Comparison of ENCODE assay signal across 15 cellular contexts in the genomic region with DNA sequence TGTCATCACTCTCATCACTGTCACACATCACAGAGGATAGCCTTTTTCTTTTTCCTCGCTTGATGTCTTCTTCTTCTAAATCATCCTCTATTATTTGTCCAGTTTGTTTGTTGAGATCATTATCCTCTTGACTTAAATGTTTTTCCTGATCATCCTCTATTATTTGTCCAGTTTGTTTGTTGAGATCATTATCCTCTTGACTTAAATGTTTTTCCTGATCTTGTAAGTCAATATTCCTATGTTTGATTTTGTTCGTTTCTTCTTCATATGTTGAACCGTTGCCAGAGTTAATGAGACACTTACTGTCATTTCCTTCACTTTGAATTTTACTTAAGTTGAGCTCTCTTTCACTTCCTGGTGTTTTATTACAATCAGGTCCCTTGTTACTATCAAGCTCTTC. TPM values are rescaled to one million over a fixed set of nuclear protein-coding genes. Genes with fewer than 3 reads are reported as not detected.
DNase-seq lines count a peak whose midpoint lies in the region; ATAC-seq and TF ChIP-seq lines count a peak whose summit lies in the region.
"Had no signal": no experiment of that assay in that cellular context is flagged by ENCODE, and none has a peak within 500 bp of the region (broad histone marks: within the 10 kb centered on the region; RNA-seq: fewer than 3 reads in every experiment).

No MANE protein-coding gene starts in this region.

- TF ChIP-seq POLR2A in esophagus squamous epithelium (IDR thresholded peaks at IDR 0.05): no peak

- H3K36me3 Mint-ChIP-seq in CD4-positive, alpha-beta memory T cell: peaks cover 23 to 34% of the 10 kb centered on the region in 2 donors

- peaks cover 29 to 39% (median 36%) of the 10 kb centered on the region in 4 donors for H3K4me1 Mint-ChIP-seq in CD4-positive, alpha-beta memory T cell

- WGBS in esophagus squamous epithelium, 2 donors: 70 to 84% methylated on average over 3 of the region's 3 CpGs

- no peaks in the 10 kb centered on the region for H3K27me3 Mint-ChIP-seq in CD4-positive, alpha-beta memory T cell
- H3K27me3 Mint-ChIP-seq: dendritic cell treated with granulocyte-macrophage colony-stimulating factor and Interleukin-4, amounts not matched to agents 40 ng/mL and 50 ng/mL, for 4 days had no signal

- POLR2A ChIA-PET in CD4-positive, alpha-beta memory T cell (lab: Charles Lee; ENCODE audit: partially characterized antibody): no interaction called here

- DNase-seq in NCI-H2029 treated with DMSO at 0.1 percent for 48 hours (lab: John Stamatoyannopoulos, UW) (peak; percentile 6), NCI-H2029 (lab: John Stamatoyannopoulos, UW) (no peak), NCI-H1436 (lab: John Stamatoyannopoulos, UW) (peak; percentile 18), SHP77 (lab: John Stamatoyannopoulos, UW) (peak; percentile 2 to 20), esophagus squamous epithelium (lab: John Stamatoyannopoulos, UW) (no peak)
- no peak for DNase-seq in CD4-positive, alpha-beta memory T cell
- DNase-seq: 8988T, C1 segment of cervical spinal cord, glutamatergic neuron, KBM-7 had no signal

- H3K4me1 ChIP-seq in CD4-positive, alpha-beta memory T cell (ENCODE audit: insufficient read depth, low read length): peaks cover 24% of the 10 kb centered on the region
- H3K4me1 ChIP-seq in esophagus squamous epithelium: peaks cover 0 to 20% (median 6%) of the 10 kb centered on the region in 3 donors

- H3K27me3 ChIP-seq in CD4-positive, alpha-beta memory T cell (ENCODE audit: insufficient read depth, low read length): no peaks in the 10 kb centered on the region
- no peaks in the 10 kb centered on the region for H3K27me3 ChIP-seq in esophagus squamous epithelium

- H3K9me3 ChIP-seq in CD4-positive, alpha-beta memory T cell (ENCODE audit: control insufficient read depth in 1 of 2, low read length in 2 of 2): no peaks in the 10 kb centered on the region
- H3K9me3 ChIP-seq in esophagus squamous epithelium: no peaks in the 10 kb centered on the region
- H3K9me3 ChIP-seq: thoracic aorta had no signal

- H3K4me3 ChIP-seq in CD4-positive, alpha-beta memory T cell (ENCODE audit: low read length in 2 of 2): no peak overlapping the region
- no peak overlapping the region for H3K4me3 ChIP-seq in esophagus squamous epithelium
- H3K4me3 ChIP-seq: thoracic aorta had no signal

- TF ChIP-seq CTCF in esophagus squamous epithelium (IDR thresholded peaks at IDR 0.05): no peak

- ATAC-seq in GM18517 (IDR thresholded peaks at IDR 0.05; ENCODE audit: unreplicated experiment) (no peak), HG02588 (IDR thresholded peaks at IDR 0.05; ENCODE audit: unreplicated experiment) (no peak)
- ATAC-seq: esophagus mucosa had no signal

- intact Hi-C loops in CD4-positive, alpha-beta memory T cell (cut with micrococcal nuclease): no loop called here
- intact Hi-C loops in esophagus squamous epithelium (cut with DNase I): no loop called here

- H3K27ac ChIP-seq in CD4-positive, alpha-beta memory T cell (ENCODE audit: low read depth, low read length): no peak overlapping the region
- H3K27ac ChIP-seq in esophagus squamous epithelium: no peak overlapping the region
- H3K27ac ChIP-seq: thoracic aorta had no signal

- H3K4me3 Mint-ChIP-seq in CD4-positive, alpha-beta memory T cell: peak overlapping the region in 7 of 8 donors; percentile 9 to 76 (median 35)
- H3K4me3 Mint-ChIP-seq: dendritic cell treated with granulocyte-macrophage colony-stimulating factor and Interleukin-4, amounts not matched to agents 40 ng/mL and 50 ng/mL, for 4 days had no signal

- H3K9me3 Mint-ChIP-seq in CD4-positive, alpha-beta memory T cell: peaks cover 0 to 1% (median 0%) of the 10 kb centered on the region in 8 donors
- H3K9me3 Mint-ChIP-seq: dendritic cell treated with granulocyte-macrophage colony-stimulating factor and Interleukin-4, amounts not matched to agents 40 ng/mL and 50 ng/mL, for 4 days had no signal

- H3K27ac Mint-ChIP-seq in CD4-positive, alpha-beta memory T cell: peak overlapping the region in 4 of 7 donors; percentile 6 to 73 (median 28)
- H3K27ac Mint-ChIP-seq: dendritic cell treated with granulocyte-macrophage colony-stimulating factor and Interleukin-4, amounts not matched to agents 40 ng/mL and 50 ng/mL, for 4 days had no signal

- CTCF ChIA-PET in CD4-positive, alpha-beta memory T cell (lab: Charles Lee; ENCODE audit: partially characterized antibody): interaction anchor here (0.7 kb wide), 1 partner anchor 10 kb away, joined by 3 read pairs; no protein-coding TSS in a partner anchor

- no peaks in the 10 kb centered on the region for H3K36me3 ChIP-seq in CD4-positive, alpha-beta memory T cell (ENCODE audit: insufficient read depth, low read length)
- peaks cover 0 to 41% (median 0%) of the 10 kb centered on the region in 3 donors for H3K36me3 ChIP-seq in esophagus squamous epithelium

RNA-seq across cellular contexts. Expression of a gene that starts 5.6 kb away (rescaled TPM):
- total RNA-seq in CD4-positive, alpha-beta memory T cell: 10 to 100 TPM; 37.9 to 42.8 TPM
- polyA plus RNA-seq in CD4-positive, alpha-beta memory T cell: 10 to 100 TPM; 12.9 to 29.2 TPM
- 10 to 100 TPM in 2 of 4 donors, 1 to 10 TPM in 2; 8.8 to 18.7 (median 10.0) TPM for total RNA-seq in esophagus squamous epithelium

RNA-seq across cellular contexts. Expression of a gene that starts 5.7 kb away (rescaled TPM):
- total RNA-seq in CD4-positive, alpha-beta memory T cell: 10 to 100 TPM; 18.3 to 20.0 TPM
- 1 to 10 TPM; 1.9 to 4.0 TPM for polyA plus RNA-seq in CD4-positive, alpha-beta memory T cell
- total RNA-seq in esophagus squamous epithelium: 1 to 10 TPM; 4.3 to 6.1 (median 4.6) TPM

RNA-seq across cellular contexts. Expression of a gene that starts 41.2 kb away (rescaled TPM):
- total RNA-seq in CD4-positive, alpha-beta memory T cell: 10 to 100 TPM; 37.5 to 38.3 TPM
- 10 to 100 TPM in 1 of 2 donors, 1 to 10 TPM in 1; 1.6 to 13.4 TPM for polyA plus RNA-seq in CD4-positive, alpha-beta memory T cell
- 10 to 100 TPM in 1 of 4 donors, 1 to 10 TPM in 3; 4.7 to 21.7 (median 7.3) TPM for total RNA-seq in esophagus squamous epithelium

Comparison
In these comparisons a context has a peak if more than half of its experiments do, and no peak if none do; other contexts are left out.
1. DNase-seq: peak in NCI-H2029 treated with DMSO at 0.1 percent for 48 hours (single experiment), NCI-H1436 (single experiment) and SHP77 (2 of 2); none in NCI-H2029 (single experiment), CD4-positive, alpha-beta memory T cell (0 of 5) and esophagus squamous epithelium (single experiment).